ENCODE assay signal across 19 cellular contexts in the genomic region with DNA sequence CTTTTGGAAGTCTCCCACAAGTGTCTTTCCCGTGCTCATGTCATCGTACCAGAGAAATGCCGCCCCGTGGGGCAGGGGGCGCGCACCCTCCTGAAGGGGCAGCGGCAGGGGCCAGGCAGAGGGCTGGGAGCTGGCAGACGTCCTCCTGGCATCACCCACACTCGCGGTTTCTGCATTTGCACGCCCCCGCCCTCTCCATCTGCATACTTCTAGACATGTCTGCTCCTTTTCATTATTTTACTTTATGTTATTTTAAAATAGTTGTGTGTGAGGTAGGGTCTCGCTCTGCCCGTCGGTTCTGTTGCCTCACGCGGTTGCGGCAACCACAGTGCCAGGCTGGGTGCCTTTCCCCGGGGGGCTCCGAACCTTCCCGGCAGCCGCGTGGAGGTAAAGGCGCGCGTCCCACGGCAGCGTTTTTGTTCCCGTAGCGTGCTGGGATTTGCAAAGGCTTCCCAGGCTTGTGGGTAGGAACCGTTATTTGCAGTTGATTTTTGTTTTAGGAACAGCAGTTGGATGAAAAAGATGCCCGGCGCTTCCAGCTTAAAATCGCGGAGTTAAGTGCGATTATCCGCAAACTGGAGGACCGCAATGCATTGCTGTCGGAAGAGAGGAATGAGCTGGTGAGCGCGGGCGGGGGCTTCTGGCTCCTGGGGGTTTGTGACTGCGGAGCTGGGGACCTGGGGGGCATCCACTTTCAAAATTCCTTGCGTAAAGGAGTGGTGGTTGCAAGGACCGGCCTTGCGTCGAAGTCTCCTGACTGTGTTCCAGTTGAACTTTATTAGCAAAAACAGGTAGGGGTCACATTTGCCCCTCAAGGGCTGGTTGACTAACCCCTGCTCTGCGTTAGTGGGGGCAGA.
"Had no signal": no experiment of that assay in that cellular context is flagged by ENCODE, and none has a peak within 500 bp of the region (broad histone marks: within the 10 kb centered on the region; RNA-seq: fewer than 3 reads in every experiment).

No MANE protein-coding gene starts in this region.

- H3K4me3 ChIP-seq: neural progenitor cell, prostate gland, tibial nerve had no signal

- DNase-seq: activated CD4-positive, alpha-beta T cell treated with anti-CD3 and anti-CD28 coated beads, Interleukin-2, amount 50 U/mL, for 4 hours; activated CD8-positive, alpha-beta memory T cell treated with anti-CD3 and anti-CD28 coated beads for 24 hours; activated naive CD4-positive, alpha-beta T cell treated with Interleukin-2 at 50 U/mL for 16 hours; activated naive CD8-positive, alpha-beta T cell treated with anti-CD3 and anti-CD28 coated beads for 36 hours; activated T-cell treated with anti-CD3 and anti-CD28 coated beads, Interleukin-2, amount 50 U/mL, for 24 hours; amygdala; effector CD4-positive, alpha-beta T cell; erythroblast; foreskin fibroblast; kidney glomerular epithelial cell; naive B cell; stimulated activated CD4-positive, alpha-beta T cell treated with anti-CD3 and anti-CD28 coated beads, Interleukin-1b, Interleukin-23, amount 100 ng/mL, for 48 hours; stimulated activated naive CD8-positive, alpha-beta T cell treated with anti-CD3 and anti-CD28 coated beads, Interleukin-15, amount 100 ng/mL, for 72 hours had no signal

- H3K9me3 ChIP-seq: prostate gland, tibial nerve had no signal

- H2AFZ ChIP-seq: neural progenitor cell had no signal

- H3K9me3 Mint-ChIP-seq: activated naive CD8-positive, alpha-beta T cell treated with anti-CD3 and anti-CD28 coated beads for 36 hours; activated T-cell treated with anti-CD3 and anti-CD28 coated beads, Interleukin-2, amount 50 U/mL, for 24 hours; activated T-helper 17 cell treated with anti-CD3 and anti-CD28 coated beads, Interleukin-2, amount 50 U/mL, for 72 hours; dendritic cell treated with granulocyte-macrophage colony-stimulating factor and Interleukin-4, amounts not matched to agents 40 ng/mL and 50 ng/mL, for 4 days; neural progenitor cell had no signal

- H3K27ac Mint-ChIP-seq: activated naive CD8-positive, alpha-beta T cell treated with anti-CD3 and anti-CD28 coated beads for 36 hours; activated T-cell treated with anti-CD3 and anti-CD28 coated beads, Interleukin-2, amount 50 U/mL, for 24 hours; activated T-helper 17 cell treated with anti-CD3 and anti-CD28 coated beads, Interleukin-2, amount 50 U/mL, for 72 hours; dendritic cell treated with granulocyte-macrophage colony-stimulating factor and Interleukin-4, amounts not matched to agents 40 ng/mL and 50 ng/mL, for 4 days; naive B cell; stimulated activated naive CD8-positive, alpha-beta T cell treated with anti-CD3 and anti-CD28 coated beads, Interleukin-15, amount 100 ng/mL, for 72 hours had no signal

- ATAC-seq: activated T-helper 17 cell treated with anti-CD3 and anti-CD28 coated beads, Interleukin-2, amount 50 U/mL, for 72 hours; SK-N-SH treated with all-trans-retinoic acid at 6 μM for 48 hours; stimulated activated naive CD8-positive, alpha-beta T cell treated with anti-CD3 and anti-CD28 coated beads, Interleukin-15, amount 100 ng/mL, for 72 hours had no signal

- H3K4me3 Mint-ChIP-seq: activated naive CD8-positive, alpha-beta T cell treated with anti-CD3 and anti-CD28 coated beads for 36 hours; activated T-cell treated with anti-CD3 and anti-CD28 coated beads, Interleukin-2, amount 50 U/mL, for 24 hours; activated T-helper 17 cell treated with anti-CD3 and anti-CD28 coated beads, Interleukin-2, amount 50 U/mL, for 72 hours; dendritic cell treated with granulocyte-macrophage colony-stimulating factor and Interleukin-4, amounts not matched to agents 40 ng/mL and 50 ng/mL, for 4 days; naive B cell; neural progenitor cell; stimulated activated naive CD8-positive, alpha-beta T cell treated with anti-CD3 and anti-CD28 coated beads, Interleukin-15, amount 100 ng/mL, for 72 hours had no signal

- H3K4me2 ChIP-seq: neural progenitor cell had no signal

- H3K9ac ChIP-seq: neural progenitor cell had no signal

- H3K36me3 Mint-ChIP-seq: activated naive CD8-positive, alpha-beta T cell treated with anti-CD3 and anti-CD28 coated beads for 36 hours; naive B cell; neural progenitor cell had no signal

- H3K27ac ChIP-seq: neural progenitor cell, prostate gland, tibial nerve had no signal

- H3K4me1 Mint-ChIP-seq: activated naive CD8-positive, alpha-beta T cell treated with anti-CD3 and anti-CD28 coated beads for 36 hours; activated T-helper 17 cell treated with anti-CD3 and anti-CD28 coated beads, Interleukin-2, amount 50 U/mL, for 72 hours; naive B cell; stimulated activated naive CD8-positive, alpha-beta T cell treated with anti-CD3 and anti-CD28 coated beads, Interleukin-15, amount 100 ng/mL, for 72 hours had no signal

- H3K36me3 ChIP-seq: neural progenitor cell, prostate gland had no signal

- H3K27me3 ChIP-seq: neural progenitor cell had no signal

- H3K4me1 ChIP-seq: neural progenitor cell, prostate gland, tibial nerve had no signal
